In genomic region chr19:41354343-41354974, GRCh38 we compare ENCODE assay signal across 9 cellular contexts. TPM values are rescaled to one million over a fixed set of nuclear protein-coding genes. Genes with fewer than 3 reads are reported as not detected.
DNase-seq lines count a peak whose midpoint lies in the region; ATAC-seq and TF ChIP-seq lines count a peak whose summit lies in the region.
"Had no signal": no experiment of that assay in that cellular context is flagged by ENCODE, and none has a peak within 500 bp of the region (broad histone marks: within the 10 kb centered on the region; RNA-seq: fewer than 3 reads in every experiment).

No MANE protein-coding gene starts in this region.

- peaks cover 38 to 55% (median 50%) of the 10 kb centered on the region in 3 donors for H3K4me1 Mint-ChIP-seq in naive B cell

- TF ChIP-seq CTCF in cardiac fibroblast (IDR thresholded peaks at IDR 0.05; ENCODE audit: low read depth, low read length) = no peak

- H3K27ac Mint-ChIP-seq in naive B cell = peak overlapping the region; percentile 13 to 97 (median 94)

- DNase-seq in cardiac fibroblast (ENCODE audit: low read depth in 2 of 2) (no peak), naive B cell (no peak), ecto neural progenitor cell (ENCODE audit: low spot score) (no peak)
- DNase-seq in effector CD4-positive, alpha-beta T cell = no peak
- DNase-seq: NCI-H187 had no signal

- ATAC-seq in HG03175 (IDR thresholded peaks at IDR 0.05; ENCODE audit: unreplicated experiment) (peak; percentile 0), naive B cell (ENCODE audit: low read depth in 2 of 2) (no peak), HG02623 (IDR thresholded peaks at IDR 0.05; ENCODE audit: unreplicated experiment) (no peak), HG03565 (IDR thresholded peaks at IDR 0.05; ENCODE audit: unreplicated experiment) (no peak)

- H3K27me3 Mint-ChIP-seq in naive B cell = no peaks in the 10 kb centered on the region

- H3K4me3 ChIP-seq in ACC112 (ENCODE audit: low read depth, low read length) = peak overlapping the region; percentile 98
- H3K4me3 ChIP-seq in cardiac fibroblast (replicated peaks in 1 of 2; ENCODE audit: low read depth in 2 of 2, low read length in 2 of 2) = peak overlapping the region; percentile 42 to 86

- peaks cover 31% of the 10 kb centered on the region for H3K79me2 ChIP-seq in ACC112 (ENCODE audit: control insufficient read depth, insufficient read depth, low read length, unreplicated experiment)

- no peaks in the 10 kb centered on the region for H3K36me3 ChIP-seq in ACC112 (ENCODE audit: insufficient read depth, low read length)

- H3K27ac ChIP-seq in ACC112 (ENCODE audit: low read depth, low read length) = no peak overlapping the region

- no peaks in the 10 kb centered on the region for H3K27me3 ChIP-seq in ACC112 (ENCODE audit: insufficient read depth, low read length)

- H3K4me3 Mint-ChIP-seq in naive B cell = peak overlapping the region in 7 of 8 donors; percentile 73 to 100 (median 84)

- H3K36me3 Mint-ChIP-seq in naive B cell = no peaks in the 10 kb centered on the region

- H3K4me1 ChIP-seq in ACC112 (ENCODE audit: control insufficient read depth, insufficient read depth, low read length, unreplicated experiment) = no peaks in the 10 kb centered on the region

- H2AFZ ChIP-seq in ACC112 (ENCODE audit: low read length, unreplicated experiment) = no peak overlapping the region

- H3K9me3 Mint-ChIP-seq in naive B cell = peaks cover 0 to 3% (median 0%) of the 10 kb centered on the region in 7 donors

RNA-seq across cellular contexts. Expression of gene TGFB1, which starts 0.7 kb away (rescaled TPM):
- 10 to 100 TPM; 20.1 to 61.9 (median 35.4) TPM for polyA plus RNA-seq in naive B cell (ENCODE audit: low read depth in 6 of 6)

RNA-seq across cellular contexts. Expression of gene B9D2, which starts 9.5 kb away (rescaled TPM):
- 10 to 100 TPM in 5 of 6 donors, 1 to 10 TPM in 1; 3.2 to 17.3 (median 14.3) TPM for polyA plus RNA-seq in naive B cell (ENCODE audit: low read depth in 6 of 6)

RNA-seq across cellular contexts. Expression of gene TMEM91, which starts 21.9 kb away (rescaled TPM):
- 1 to 10 TPM in 5 of 6 donors, not detected in 1; 1.7 to 3.5 (median 2.2) TPM for polyA plus RNA-seq in naive B cell (ENCODE audit: low read depth in 6 of 6)

RNA-seq across cellular contexts. Expression of gene EXOSC5, which starts 42.7 kb away (rescaled TPM):
- polyA plus RNA-seq in naive B cell (ENCODE audit: low read depth in 6 of 6) = 10 to 100 TPM; 48.5 to 74.5 (median 62.6) TPM

RNA-seq across cellular contexts. Expression of gene BCKDHA, which starts 43.2 kb away (rescaled TPM):
- 10 to 100 TPM; 50.3 to 79.8 (median 68.0) TPM for polyA plus RNA-seq in naive B cell (ENCODE audit: low read depth in 6 of 6)
